ENCODE assay signal across 8 cellular contexts in the genomic region with DNA sequence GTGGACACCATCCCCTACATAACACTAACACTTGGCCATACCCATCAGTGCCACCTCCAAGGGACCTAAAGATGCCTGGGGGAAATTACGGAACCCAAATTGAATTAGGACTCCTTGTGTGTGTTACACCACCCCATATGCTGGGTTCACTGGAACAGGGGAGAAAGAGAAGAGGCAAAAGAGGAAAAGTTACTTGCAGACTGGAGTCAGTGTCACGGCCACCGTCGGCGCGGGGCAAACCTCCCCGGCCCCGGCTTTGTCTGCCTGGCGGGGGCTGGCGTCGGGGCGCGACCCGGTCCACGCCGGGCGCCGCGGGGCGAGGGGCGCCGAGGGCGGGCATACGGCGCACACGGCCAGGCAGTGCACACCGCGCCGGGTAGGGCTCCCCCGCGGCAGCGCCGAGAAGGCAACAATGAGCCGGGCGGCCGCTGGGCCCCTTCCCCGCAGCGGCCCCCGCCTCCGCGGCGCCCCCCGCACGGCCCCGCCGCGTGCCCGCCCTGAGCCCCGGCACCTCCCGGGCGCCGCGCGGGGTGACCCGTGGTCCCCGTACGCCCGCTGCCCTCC.
DNase-seq lines count a peak whose midpoint lies in the region; ATAC-seq lines count a peak whose summit lies in the region.

No MANE protein-coding gene starts in this region.

- no peaks in the 10 kb centered on the region for H3K9me3 ChIP-seq in CD4-positive, alpha-beta memory T cell (ENCODE audit: control insufficient read depth in 1 of 2, low read length in 2 of 2)
- H3K9me3 ChIP-seq in iPS DF 6.9 (ENCODE audit: control insufficient read depth, insufficient read depth, low read length) (no peaks in the 10 kb centered on the region), skeletal muscle tissue (ENCODE audit: control insufficient read depth in 3 of 3, low read length in 3 of 3) (peaks cover 0 to 2% (median 0%) of the 10 kb centered on the region in 3 donors)

- CTCF ChIA-PET in CD4-positive, alpha-beta memory T cell (lab: Charles Lee; ENCODE audit: partially characterized antibody), result no interaction called here

- in situ Hi-C loops in KBM-7 (cut with MboI; ENCODE audit: low pct_unique_long_range_greater_than_20kb, low sequenced_read_pairs), result no loop called here

- H3K4me3 ChIP-seq in CD4-positive, alpha-beta memory T cell (ENCODE audit: low read length in 2 of 2), result peak overlapping the region; percentile 72 to 96
- H3K4me3 ChIP-seq in iPS DF 6.9 (ENCODE audit: low read length) (peak overlapping the region; percentile 89), skeletal muscle tissue (ENCODE audit: low read length in 3 of 3) (peak overlapping the region; percentile 72 to 78 (median 76))

- peaks cover 12% of the 10 kb centered on the region for H3K36me3 ChIP-seq in CD4-positive, alpha-beta memory T cell (ENCODE audit: insufficient read depth, low read length)
- no peaks in the 10 kb centered on the region for H3K36me3 ChIP-seq in iPS DF 6.9 (ENCODE audit: control insufficient read depth, insufficient read depth, low read length)
- H3K36me3 ChIP-seq in skeletal muscle tissue (ENCODE audit: control insufficient read depth in 3 of 3, insufficient read depth in 3 of 3, low read length in 3 of 3), result peaks cover 0 to 2% (median 0%) of the 10 kb centered on the region in 3 donors

- peaks cover 51% of the 10 kb centered on the region for H3K4me1 ChIP-seq in CD4-positive, alpha-beta memory T cell (ENCODE audit: insufficient read depth, low read length)
- H3K4me1 ChIP-seq in iPS DF 6.9 (ENCODE audit: control insufficient read depth, insufficient read depth, low read length), result 0 out of 2 replicates have a peak, but pooled peaks cover 2% of the 10 kb centered on the region
- H3K4me1 ChIP-seq in skeletal muscle tissue (ENCODE audit: control insufficient read depth in 3 of 3, insufficient read depth in 3 of 3, low read length in 3 of 3), result peaks cover 6 to 16% (median 12%) of the 10 kb centered on the region in 3 donors

- H3K9me3 Mint-ChIP-seq in CD4-positive, alpha-beta memory T cell, result no peaks in the 10 kb centered on the region
- H3K9me3 Mint-ChIP-seq in activated naive CD8-positive, alpha-beta T cell treated with anti-CD3 and anti-CD28 coated beads, Interleukin-2, amount 10 ng/mL, durations not matched to agents 7 days and 5 days, result peaks cover 5% of the 10 kb centered on the region

- peaks cover 27 to 47% of the 10 kb centered on the region in 2 donors for H3K36me3 Mint-ChIP-seq in CD4-positive, alpha-beta memory T cell
- H3K36me3 Mint-ChIP-seq in activated naive CD8-positive, alpha-beta T cell treated with anti-CD3 and anti-CD28 coated beads, Interleukin-2, amount 10 ng/mL, durations not matched to agents 7 days and 5 days, result peaks cover 26% of the 10 kb centered on the region

- no CpG with 5 or more reads among the region's 58 CpGs for WGBS in iPS DF 6.9 (ENCODE audit: insufficient coverage, insufficient read length)

- intact Hi-C loops in CD4-positive, alpha-beta memory T cell (cut with micrococcal nuclease), result loop anchor here (2.0 to 5.0 kb wide), 4 partner anchors 43 to 274 kb away; partner anchors contain the start of genes CDNF, HSPA14, MSANTD7 and SUV39H2

- peak overlapping the region; percentile 95 to 100 (median 97) for H3K27ac Mint-ChIP-seq in CD4-positive, alpha-beta memory T cell
- H3K27ac Mint-ChIP-seq in activated naive CD8-positive, alpha-beta T cell treated with anti-CD3 and anti-CD28 coated beads, Interleukin-2, amount 10 ng/mL, durations not matched to agents 7 days and 5 days, result peak overlapping the region; percentile 92

- H3K4me3 Mint-ChIP-seq in CD4-positive, alpha-beta memory T cell, result peak overlapping the region; percentile 94 to 100 (median 99)
- peak overlapping the region; percentile 95 for H3K4me3 Mint-ChIP-seq in activated naive CD8-positive, alpha-beta T cell treated with anti-CD3 and anti-CD28 coated beads, Interleukin-2, amount 10 ng/mL, durations not matched to agents 7 days and 5 days

- peak overlapping the region; percentile 68 to 76 (median 71) for H3K9ac ChIP-seq in skeletal muscle tissue (ENCODE audit: low read depth in 1 of 3, low read length in 3 of 3)

- no peaks in the 10 kb centered on the region for H3K27me3 Mint-ChIP-seq in CD4-positive, alpha-beta memory T cell
- H3K27me3 Mint-ChIP-seq in activated naive CD8-positive, alpha-beta T cell treated with anti-CD3 and anti-CD28 coated beads, Interleukin-2, amount 10 ng/mL, durations not matched to agents 7 days and 5 days, result no peaks in the 10 kb centered on the region

- peak in 3 of 5 donors; percentile 37 to 44 (median 41) for DNase-seq in CD4-positive, alpha-beta memory T cell
- DNase-seq in KBM-7, result peak; percentile 52
- peak; percentile 63 for DNase-seq in activated naive CD8-positive, alpha-beta T cell treated with anti-CD3 and anti-CD28 coated beads, Interleukin-2, amount 10 ng/mL, durations not matched to agents 7 days and 5 days
- no peak for DNase-seq in iPS DF 6.9 (ENCODE audit: low read depth, low spot score)
- DNase-seq in NCI-H2107 (lab: John Stamatoyannopoulos, UW), result no peak

- POLR2A ChIA-PET in CD4-positive, alpha-beta memory T cell (lab: Charles Lee; ENCODE audit: partially characterized antibody), result interaction anchor here (1.0 to 3.0 kb wide), 11 partner anchors 16 to 234 kb away, joined by 3 to 25 read pairs (median 8); partner anchors contain the start of genes CDNF, HSPA14 and MSANTD7
- POLR2A ChIA-PET in activated naive CD8-positive, alpha-beta T cell treated with anti-CD3 and anti-CD28 coated beads, Interleukin-2, amount 10 ng/mL, durations not matched to agents 7 days and 5 days (lab: Charles Lee), result no interaction called here

- H3K27me3 ChIP-seq in CD4-positive, alpha-beta memory T cell (ENCODE audit: insufficient read depth, low read length), result no peaks in the 10 kb centered on the region
- H3K27me3 ChIP-seq in iPS DF 6.9 (ENCODE audit: control insufficient read depth, insufficient read depth, low read length), result peaks cover 2% of the 10 kb centered on the region; the same call in 1 of the 2 replicates
- no peaks in the 10 kb centered on the region for H3K27me3 ChIP-seq in skeletal muscle tissue (ENCODE audit: control insufficient read depth in 3 of 3, insufficient read depth in 3 of 3, low read length in 3 of 3)

- ATAC-seq in GM19463 (IDR thresholded peaks at IDR 0.05; ENCODE audit: unreplicated experiment), result peak; percentile 5
- ATAC-seq in activated naive CD8-positive, alpha-beta T cell treated with anti-CD3 and anti-CD28 coated beads, Interleukin-2, amount 10 ng/mL, durations not matched to agents 7 days and 5 days (ENCODE audit: low read depth), result peak; percentile 36
- ATAC-seq in HG02870 (IDR thresholded peaks at IDR 0.05; ENCODE audit: unreplicated experiment), result no peak

- H3K4me1 Mint-ChIP-seq in CD4-positive, alpha-beta memory T cell, result peaks cover 44 to 67% (median 55%) of the 10 kb centered on the region in 4 donors
- H3K4me1 Mint-ChIP-seq in activated naive CD8-positive, alpha-beta T cell treated with anti-CD3 and anti-CD28 coated beads, Interleukin-2, amount 10 ng/mL, durations not matched to agents 7 days and 5 days, result peaks cover 51% of the 10 kb centered on the region

- H3K27ac ChIP-seq in CD4-positive, alpha-beta memory T cell (ENCODE audit: low read depth, low read length), result peak overlapping the region; percentile 74
- H3K27ac ChIP-seq in iPS DF 6.9 (ENCODE audit: low read length), result no peak overlapping the region
- no peak overlapping the region for H3K27ac ChIP-seq in skeletal muscle tissue (ENCODE audit: low read depth, low read length)

Comparison
In these comparisons a context has a peak if more than half of its experiments do, and no peak if none do; other contexts are left out.
1. DNase-seq: peak in CD4-positive, alpha-beta memory T cell (3 of 5), KBM-7 (single experiment) and activated naive CD8-positive, alpha-beta T cell treated with anti-CD3 and anti-CD28 coated beads, Interleukin-2, amount 10 ng/mL, durations not matched to agents 7 days and 5 days (single experiment); none in iPS DF 6.9 (single experiment) and NCI-H2107 (single experiment).
2. Peak in every context shown above with its lines, with median percentiles within 50 percentile points of each other: H3K4me3 ChIP-seq.